Comparison of ENCODE assay signal across 10 cellular contexts in the genomic region with DNA sequence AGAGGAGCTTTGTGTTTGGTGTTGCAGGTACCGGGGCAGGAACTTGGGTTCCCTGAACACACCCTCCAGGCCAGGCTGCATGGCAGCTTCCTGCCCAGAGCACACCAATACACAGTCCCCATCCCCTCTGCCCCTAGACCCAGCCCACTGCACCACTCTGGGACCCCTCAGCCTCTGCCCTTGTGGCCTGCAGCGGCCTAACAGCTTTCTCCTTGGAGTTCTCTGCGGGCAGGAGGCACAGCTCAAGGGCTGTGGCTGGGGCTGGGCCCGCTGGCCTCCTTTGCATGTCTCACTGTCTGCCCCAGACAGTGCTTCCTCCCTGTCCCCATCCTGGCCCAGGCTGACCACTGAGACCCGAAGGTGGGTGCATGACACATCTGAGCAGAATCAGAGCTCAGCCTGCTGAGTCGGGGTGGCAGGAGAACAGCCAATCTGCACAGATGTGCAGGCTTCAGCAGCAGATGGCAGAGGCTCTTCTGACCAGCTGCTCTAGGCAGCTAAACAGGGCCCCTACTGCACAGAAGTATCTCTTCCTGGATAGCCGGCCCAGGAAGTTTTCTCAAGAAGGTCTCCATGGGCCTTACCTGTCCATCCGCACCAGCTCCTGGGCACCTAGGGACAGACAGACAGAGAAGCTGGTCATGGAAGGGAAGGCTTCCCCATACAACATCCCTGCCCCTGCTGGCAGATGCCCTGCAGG. TPM values are rescaled to one million over a fixed set of nuclear protein-coding genes. Genes with fewer than 3 reads are reported as not detected.
A peak's percentile ranks its signal among the peaks of the same experiment; 100 is the strongest.
DNase-seq lines count a peak whose midpoint lies in the region; ATAC-seq and TF ChIP-seq lines count a peak whose summit lies in the region.
"Had no signal": no experiment of that assay in that cellular context is flagged by ENCODE, and none has a peak within 500 bp of the region (broad histone marks: within the 10 kb centered on the region; RNA-seq: fewer than 3 reads in every experiment).

No MANE protein-coding gene starts in this region.

- intact Hi-C loops in CD8-positive, alpha-beta T cell (cut with DNase I, micrococcal nuclease) = no loop called here

- H3K36me3 Mint-ChIP-seq in CD8-positive, alpha-beta T cell = peaks cover 66% of the 10 kb centered on the region
- no peaks in the 10 kb centered on the region for H3K36me3 Mint-ChIP-seq in brain
- H3K36me3 Mint-ChIP-seq in neural progenitor cell = no peaks in the 10 kb centered on the region

- peak in 1 of 7 experiments; percentile 31 for DNase-seq in CD8-positive, alpha-beta T cell
- no peak for DNase-seq in neural progenitor cell (ENCODE audit: low spot score)
- DNase-seq in COLO668 (lab: John Stamatoyannopoulos, UW; ENCODE audit: unreplicated experiment) = no peak
- DNase-seq in NCI-H2107 (lab: John Stamatoyannopoulos, UW) = no peak
- DNase-seq: effector CD4-positive, alpha-beta T cell had no signal

- POLR2A ChIA-PET in CD8-positive, alpha-beta T cell (lab: Charles Lee) = interaction anchor here (0.7 to 12.4 kb wide), 9 partner anchors 11 to 54 kb away, joined by 3 to 300 read pairs (median 7); a partner anchor contains a TSS

- H3K27ac ChIP-seq in CD8-positive, alpha-beta T cell (ENCODE audit: low read depth, low read length) = peak overlapping the region; percentile 4
- H3K27ac ChIP-seq in neural progenitor cell = no peak overlapping the region

- peak overlapping the region; percentile 13 for H3K9ac ChIP-seq in Loucy (ENCODE audit: low read depth, low read length, poor library complexity, severe bottlenecking)
- peak overlapping the region; percentile 37 for H3K9ac ChIP-seq in neural progenitor cell

- peak overlapping the region; percentile 29 for H3K4me3 ChIP-seq in CD8-positive, alpha-beta T cell (ENCODE audit: low read depth, low read length)
- H3K4me3 ChIP-seq in Loucy (ENCODE audit: low read length, poor library complexity, severe bottlenecking) (no peak overlapping the region), neural progenitor cell (no peak overlapping the region)

- H4K20me1 ChIP-seq in Loucy (ENCODE audit: insufficient read depth, low read length, poor library complexity, severe bottlenecking) (no peaks in the 10 kb centered on the region), neural progenitor cell (ENCODE audit: low read depth) (no peaks in the 10 kb centered on the region)

- H3K79me2 ChIP-seq in Loucy (ENCODE audit: insufficient read depth, low read length) (no peaks in the 10 kb centered on the region), neural progenitor cell (ENCODE audit: low read depth) (no peaks in the 10 kb centered on the region)

- CTCF ChIA-PET in CD8-positive, alpha-beta T cell (lab: Charles Lee) = interaction anchor here (0.7 to 8.6 kb wide), 12 partner anchors 9 to 57 kb away, joined by 3 to 114 read pairs (median 4); a partner anchor contains a TSS

- ATAC-seq in CD8-positive, alpha-beta T cell = no peak
- ATAC-seq in HG03571 (IDR thresholded peaks at IDR 0.05; ENCODE audit: unreplicated experiment) (no peak), GM19328 (IDR thresholded peaks at IDR 0.05; ENCODE audit: unreplicated experiment) (no peak)

- H3F3A ChIP-seq in Loucy (ENCODE audit: low read depth) = peaks cover 9% of the 10 kb centered on the region
- H3F3A ChIP-seq in neural progenitor cell (ENCODE audit: low read depth) = peaks cover 7% of the 10 kb centered on the region

- no peaks in the 10 kb centered on the region for H3K9me3 ChIP-seq in CD8-positive, alpha-beta T cell (ENCODE audit: low read length)
- H3K9me3 ChIP-seq in Loucy (ENCODE audit: insufficient read depth, low read depth, low read length) (no peaks in the 10 kb centered on the region), neural progenitor cell (ENCODE audit: low read depth) (no peaks in the 10 kb centered on the region)

- H3K36me3 ChIP-seq in CD8-positive, alpha-beta T cell (ENCODE audit: insufficient read depth, low read length) = peaks cover 55% of the 10 kb centered on the region
- no peaks in the 10 kb centered on the region for H3K36me3 ChIP-seq in Loucy (ENCODE audit: insufficient read depth, low read length)
- no peaks in the 10 kb centered on the region for H3K36me3 ChIP-seq in neural progenitor cell

- peaks cover 96% of the 10 kb centered on the region for H3K4me1 Mint-ChIP-seq in CD8-positive, alpha-beta T cell (ENCODE audit: low read depth)
- H3K4me1 Mint-ChIP-seq in brain (peaks cover 53% of the 10 kb centered on the region), neural progenitor cell (peaks cover 38% of the 10 kb centered on the region)

- peak overlapping the region; percentile 10 for H3K4me2 ChIP-seq in Loucy (ENCODE audit: low read depth, low read length, poor library complexity, severe bottlenecking)
- no peak overlapping the region for H3K4me2 ChIP-seq in neural progenitor cell

- H3K27me3 Mint-ChIP-seq in CD8-positive, alpha-beta T cell (ENCODE audit: low read depth) = no peaks in the 10 kb centered on the region
- H3K27me3 Mint-ChIP-seq in brain (peaks cover 6% of the 10 kb centered on the region), neural progenitor cell (ENCODE audit: insufficient read depth, low read depth) (peaks cover 7% of the 10 kb centered on the region)

- H3K4me3 Mint-ChIP-seq in CD8-positive, alpha-beta T cell = peak overlapping the region; percentile 67
- H3K4me3 Mint-ChIP-seq in brain (no peak overlapping the region), neural progenitor cell (no peak overlapping the region)

- H3K9me2 ChIP-seq in Loucy (replicated peaks; ENCODE audit: low read depth, low read length) = no peaks in the 10 kb centered on the region

- peak overlapping the region; percentile 93 for H3K27ac Mint-ChIP-seq in CD8-positive, alpha-beta T cell
- peak overlapping the region in 4 of 5 experiments; percentile 34 to 82 (median 58) for H3K27ac Mint-ChIP-seq in brain
- H3K27ac Mint-ChIP-seq in neural progenitor cell = peak overlapping the region; percentile 63

- H3K4me1 ChIP-seq in CD8-positive, alpha-beta T cell (ENCODE audit: insufficient read depth, low read length) = peaks cover 100% of the 10 kb centered on the region
- peaks cover 84% of the 10 kb centered on the region for H3K4me1 ChIP-seq in Loucy (ENCODE audit: insufficient read depth, low read length, poor library complexity, severe bottlenecking)
- H3K4me1 ChIP-seq in neural progenitor cell = peaks cover 14% of the 10 kb centered on the region

- H3K9me3 Mint-ChIP-seq in CD8-positive, alpha-beta T cell = no peaks in the 10 kb centered on the region
- H3K9me3 Mint-ChIP-seq in brain (peaks cover 0 to 3% (median 0%) of the 10 kb centered on the region in 5 experiments), neural progenitor cell (no peaks in the 10 kb centered on the region)

- H3K27me3 ChIP-seq in CD8-positive, alpha-beta T cell (ENCODE audit: insufficient read depth, low read length) = no peaks in the 10 kb centered on the region
- H3K27me3 ChIP-seq in Loucy (ENCODE audit: insufficient read depth, low read length, poor library complexity, severe bottlenecking) (no peaks in the 10 kb centered on the region), neural progenitor cell (no peaks in the 10 kb centered on the region)

- H2AFZ ChIP-seq in Loucy (ENCODE audit: low read length) = no peak overlapping the region
- H2AFZ ChIP-seq in neural progenitor cell (replicated peaks) = no peak overlapping the region

- TF ChIP-seq CTCF in CD8-positive, alpha-beta T cell (IDR thresholded peaks at IDR 0.05) = no peak
- TF ChIP-seq CTCF in Loucy (conservative IDR thresholded peaks at IDR 0.05; ENCODE audit: low read length) = no peak
- no peak for TF ChIP-seq CTCF in brain (conservative IDR thresholded peaks at IDR 0.05)
- TF ChIP-seq CTCF in neural progenitor cell (IDR thresholded peaks at IDR 0.05) = no peak

RNA-seq across cellular contexts. Expression of a gene that starts 20.8 kb away (rescaled TPM):
- 10 to 100 TPM; 57.3 to 61.7 TPM for total RNA-seq in CD8-positive, alpha-beta T cell
- polyA plus RNA-seq in brain (ENCODE audit: insufficient read depth, low read depth, low replicate concordance) = 36.9 TPM
- total RNA-seq in neural progenitor cell (ENCODE audit: low replicate concordance) = 0.46 TPM in 1 of 2 replicates, not detected in the other

RNA-seq across cellular contexts. Expression of a gene that starts 33.0 kb away (rescaled TPM):
- total RNA-seq in CD8-positive, alpha-beta T cell = under 1 TPM; 0.14 to 0.33 TPM
- polyA plus RNA-seq in brain (ENCODE audit: insufficient read depth, low read depth, low replicate concordance) = 3.3 TPM
- 0.39 and 1.5 TPM in 2 replicates for total RNA-seq in neural progenitor cell (ENCODE audit: low replicate concordance)
- total RNA-seq: Daoy had no signal

Comparison
In these comparisons a context has a peak if more than half of its experiments do, and no peak if none do; other contexts are left out.
1. RNA of a gene that starts 20.8 kb away (total RNA-seq): 57.3 to 61.7 TPM in CD8-positive, alpha-beta T cell; 0.46 TPM in neural progenitor cell; every median in the first group is over 10 times any median in the second.
2. Peak in every context shown above with its lines, with median percentiles within 50 percentile points of each other: H3K27ac Mint-ChIP-seq.